In the genomic region with DNA sequence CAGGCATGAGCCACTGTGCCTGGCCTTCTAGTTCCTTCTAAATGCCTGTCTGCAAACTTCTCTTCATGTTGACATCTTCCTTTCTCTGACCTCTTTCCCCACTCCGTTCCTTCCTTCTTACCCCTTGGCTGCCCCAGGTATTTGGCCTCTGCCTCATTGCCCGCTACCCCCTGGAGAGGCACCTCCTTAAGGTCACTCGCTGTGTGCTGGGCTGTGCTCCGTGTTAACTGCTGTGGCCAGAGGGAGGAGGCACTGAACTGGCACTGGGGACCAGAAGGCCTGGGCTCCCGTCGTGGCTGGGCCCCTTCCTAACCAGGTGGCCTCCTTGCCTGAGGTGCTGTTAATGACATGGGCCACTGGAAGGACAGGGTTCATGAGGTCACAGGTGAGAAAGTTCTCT, we compare ENCODE assay signal across 19 cellular contexts. TPM values are rescaled to one million over a fixed set of nuclear protein-coding genes. Genes with fewer than 3 reads are reported as not detected.
DNase-seq lines count a peak whose midpoint lies in the region; ATAC-seq and TF ChIP-seq lines count a peak whose summit lies in the region.
"Had no signal": no experiment of that assay in that cellular context is flagged by ENCODE, and none has a peak within 500 bp of the region (broad histone marks: within the 10 kb centered on the region; RNA-seq: fewer than 3 reads in every experiment).

No MANE protein-coding gene starts in this region.

- no peaks in the 10 kb centered on the region for H3K27me3 ChIP-seq in endodermal cell (ENCODE audit: control insufficient read depth, insufficient read depth, low read length, poor library complexity, severe bottlenecking)
- peaks cover 10% of the 10 kb centered on the region for H3K27me3 ChIP-seq in osteoblast (ENCODE audit: insufficient read depth, low read length)
- H3K27me3 ChIP-seq: BLaER1 had no signal

- no peak overlapping the region for H3K4me3 Mint-ChIP-seq in endodermal cell
- H3K4me3 Mint-ChIP-seq in activated T-cell treated with anti-CD3 and anti-CD28 coated beads, Interleukin-2, amount 50 U/mL, for 72 hours = no peak overlapping the region
- H3K4me3 Mint-ChIP-seq: CD14-positive monocyte; CD4-positive, alpha-beta memory T cell had no signal

- H3K4me1 ChIP-seq in endodermal cell (ENCODE audit: control insufficient read depth, insufficient read depth, low read length) (no peaks in the 10 kb centered on the region), osteoblast (ENCODE audit: insufficient read depth, low read length) (no peaks in the 10 kb centered on the region)
- H3K4me1 ChIP-seq: A549 had no signal

- H3K9ac ChIP-seq in endodermal cell (ENCODE audit: extremely low read depth, low read length, poor library complexity, severe bottlenecking) = no peak overlapping the region
- H3K9ac ChIP-seq: BLaER1, GM23248 had no signal

- peaks cover 30% of the 10 kb centered on the region for H3K36me3 Mint-ChIP-seq in endodermal cell (ENCODE audit: low read depth)
- no peaks in the 10 kb centered on the region for H3K36me3 Mint-ChIP-seq in activated T-cell treated with anti-CD3 and anti-CD28 coated beads, Interleukin-2, amount 50 U/mL, for 72 hours (ENCODE audit: insufficient read depth in 2 of 2)
- H3K36me3 Mint-ChIP-seq: CD14-positive monocyte; CD4-positive, alpha-beta memory T cell had no signal

- H3K27ac Mint-ChIP-seq in endodermal cell = peak overlapping the region; percentile 83
- H3K27ac Mint-ChIP-seq in activated T-cell treated with anti-CD3 and anti-CD28 coated beads, Interleukin-2, amount 50 U/mL, for 72 hours = no peak overlapping the region
- H3K27ac Mint-ChIP-seq: CD4-positive, alpha-beta memory T cell had no signal

- H3K36me3 ChIP-seq in endodermal cell (ENCODE audit: control insufficient read depth, insufficient read depth, low read length) = no peaks in the 10 kb centered on the region
- H3K36me3 ChIP-seq in osteoblast (ENCODE audit: insufficient read depth, low read length) = no peaks in the 10 kb centered on the region
- H3K36me3 ChIP-seq: BLaER1 had no signal

- WGBS in endodermal cell (ENCODE audit: insufficient coverage in 1 of 2, insufficient read length in 1 of 2), 2 experiments = 60 to 75% methylated on average over 2 to 6 of the region's 6 CpGs

- H3K4me2 ChIP-seq in osteoblast (ENCODE audit: insufficient read depth, low read length) = no peak overlapping the region
- H3K4me2 ChIP-seq: A549, BLaER1 had no signal

- H3K9me3 Mint-ChIP-seq in endodermal cell = no peaks in the 10 kb centered on the region
- no peaks in the 10 kb centered on the region for H3K9me3 Mint-ChIP-seq in activated T-cell treated with anti-CD3 and anti-CD28 coated beads, Interleukin-2, amount 50 U/mL, for 72 hours
- H3K9me3 Mint-ChIP-seq: CD4-positive, alpha-beta memory T cell had no signal

- TF ChIP-seq CTCF in endodermal cell (conservative IDR thresholded peaks at IDR 0.05) (no peak), osteoblast (IDR thresholded peaks at IDR 0.05; ENCODE audit: extremely low read depth, low read depth, low read length) (no peak)

- DNase-seq in SKM-1 treated with dmso at 0.1 percent for 144 hours (lab: John Stamatoyannopoulos, UW; ENCODE audit: unreplicated experiment) = peak; percentile 20
- DNase-seq in SKM-1 (lab: John Stamatoyannopoulos, UW; ENCODE audit: unreplicated experiment) = no peak
- DNase-seq in endodermal cell = no peak
- DNase-seq in osteoblast (ENCODE audit: insufficient read length, low spot score, missing footprints) = peak; percentile 10
- no peak for DNase-seq in activated T-cell treated with anti-CD3 and anti-CD28 coated beads, Interleukin-2, amount 50 U/mL, for 72 hours
- no peak for DNase-seq in COLO829 (ENCODE audit: low spot score)
- DNase-seq: AML-193; Calu3; CD4-positive, alpha-beta memory T cell; DMS79 treated with DMSO at 0.1 percent for 48 hours; GF-D8; GM23248; HCEC 1CT had no signal

- H3K27ac ChIP-seq in endodermal cell (ENCODE audit: low read depth, low read length) (no peak overlapping the region), osteoblast (ENCODE audit: low read depth, low read length) (no peak overlapping the region)
- H3K27ac ChIP-seq: 22Rv1, A549, BLaER1, GM23248, HL-60 had no signal

- no peak for ATAC-seq in activated T-cell treated with anti-CD3 and anti-CD28 coated beads, Interleukin-2, amount 50 U/mL, for 72 hours (replicated peaks in 1 of 2)
- no peak for ATAC-seq in HG03039 (IDR thresholded peaks at IDR 0.05; ENCODE audit: unreplicated experiment)
- ATAC-seq: A549 had no signal

- H3K4me3 ChIP-seq in endodermal cell (ENCODE audit: low read length) (no peak overlapping the region), osteoblast (ENCODE audit: insufficient read depth, low read length) (no peak overlapping the region)
- H3K4me3 ChIP-seq: A549, BLaER1, GM23248 had no signal

- H3K79me2 ChIP-seq in osteoblast (ENCODE audit: insufficient read depth, low read length) = no peaks in the 10 kb centered on the region

- no peaks in the 10 kb centered on the region for H4K20me1 ChIP-seq in osteoblast (ENCODE audit: insufficient read depth, low read length)
- H4K20me1 ChIP-seq: BLaER1 had no signal

- H3K4me1 Mint-ChIP-seq in endodermal cell = no peaks in the 10 kb centered on the region
- peaks cover 5% of the 10 kb centered on the region for H3K4me1 Mint-ChIP-seq in activated T-cell treated with anti-CD3 and anti-CD28 coated beads, Interleukin-2, amount 50 U/mL, for 72 hours (ENCODE audit: low read depth)

- H3K9me3 ChIP-seq in endodermal cell (ENCODE audit: control insufficient read depth, low read length) (no peaks in the 10 kb centered on the region), osteoblast (ENCODE audit: low read depth, low read length) (no peaks in the 10 kb centered on the region)
- H3K9me3 ChIP-seq: A549, BLaER1 had no signal

- H3K27me3 Mint-ChIP-seq in endodermal cell (ENCODE audit: insufficient read depth) = no peaks in the 10 kb centered on the region
- peaks cover 5% of the 10 kb centered on the region for H3K27me3 Mint-ChIP-seq in activated T-cell treated with anti-CD3 and anti-CD28 coated beads, Interleukin-2, amount 50 U/mL, for 72 hours (ENCODE audit: low read depth)

- H2AFZ ChIP-seq in osteoblast (ENCODE audit: low read length) = no peak overlapping the region
- H2AFZ ChIP-seq: GM23248 had no signal

RNA-seq across cellular contexts. Expression of a gene that starts 39.4 kb away (rescaled TPM):
- total RNA-seq in endodermal cell (10 to 100 TPM; 16.7 to 41.2 TPM), osteoblast (under 0.01 TPM in 1 of 2 replicates, not detected in the other)
- 4.3 TPM for polyA plus RNA-seq in endodermal cell (2013, experiment 1 of 2)
- polyA plus RNA-seq in endodermal cell (2013, experiment 2 of 2) = 4.6 TPM
- total RNA-seq in activated T-cell treated with anti-CD3 and anti-CD28 coated beads, Interleukin-2, amount 50 U/mL, for 72 hours = under 1 TPM; 0.65 to 0.74 TPM
- total RNA-seq: Calu3, GM23248 had no signal
- polyA plus RNA-seq: CD14-positive monocyte; CD4-positive, alpha-beta memory T cell; GM23248 had no signal

RNA-seq across cellular contexts. Expression of a gene that starts 48.0 kb away (rescaled TPM):
- 100 to 1,000 TPM in 1 of 2 donors, 10 to 100 TPM in 1; 93.4 to 117 TPM for total RNA-seq in endodermal cell
- polyA plus RNA-seq in endodermal cell (2013, experiment 1 of 2) = 77.0 TPM
- 73.0 TPM for polyA plus RNA-seq in endodermal cell (2013, experiment 2 of 2)
- total RNA-seq in osteoblast = under 0.01 TPM in 1 of 2 replicates, not detected in the other
- total RNA-seq in activated T-cell treated with anti-CD3 and anti-CD28 coated beads, Interleukin-2, amount 50 U/mL, for 72 hours = under 1 TPM; 0.53 to 0.89 TPM
- total RNA-seq: GM23248 had no signal
- polyA plus RNA-seq: CD14-positive monocyte; CD4-positive, alpha-beta memory T cell had no signal

Comparison
In these comparisons a context has a peak if more than half of its experiments do, and no peak if none do; other contexts are left out.
1. DNase-seq: peak in SKM-1 treated with dmso at 0.1 percent for 144 hours (single experiment) and osteoblast (single experiment); none in SKM-1 (single experiment), endodermal cell (single experiment), activated T-cell treated with anti-CD3 and anti-CD28 coated beads, Interleukin-2, amount 50 U/mL, for 72 hours (0 of 2) and COLO829 (single experiment).
2. RNA of a gene that starts 39.4 kb away (total RNA-seq): 16.7 to 41.2 TPM in endodermal cell; 0.65 to 0.74 TPM in activated T-cell treated with anti-CD3 and anti-CD28 coated beads, Interleukin-2, amount 50 U/mL, for 72 hours and under 0.01 TPM in osteoblast; every median in the first group is over 10 times any median in the second.
3. RNA of a gene that starts 48.0 kb away (total RNA-seq): 93.4 to 117 TPM in endodermal cell; 0.53 to 0.89 TPM in activated T-cell treated with anti-CD3 and anti-CD28 coated beads, Interleukin-2, amount 50 U/mL, for 72 hours and under 0.01 TPM in osteoblast; every median in the first group is over 10 times any median in the second.